In genomic region chr22:20552913-20553401, GRCh38 we compare ENCODE assay signal across 11 cellular contexts. TPM values are rescaled to one million over a fixed set of nuclear protein-coding genes. Genes with fewer than 3 reads are reported as not detected.
DNase-seq lines count a peak whose midpoint lies in the region; ATAC-seq, FAIRE-seq and TF ChIP-seq lines count a peak whose summit lies in the region.
"Had no signal": no experiment of that assay in that cellular context is flagged by ENCODE, and none has a peak within 500 bp of the region (broad histone marks: within the 10 kb centered on the region; RNA-seq: fewer than 3 reads in every experiment).

No MANE protein-coding gene starts in this region.

- FAIRE-seq in HepG2 (lab: Jason Lieb, UNC) = peak; percentile 91
- FAIRE-seq: H1 had no signal

- ATAC-seq in HepG2 (peak; percentile 83), GM21737 (IDR thresholded peaks at IDR 0.05; ENCODE audit: unreplicated experiment) (no peak), GM21447 (IDR thresholded peaks at IDR 0.05; ENCODE audit: unreplicated experiment) (no peak)
- ATAC-seq: PC-3 had no signal

- intact Hi-C loops in HepG2 (cut with micrococcal nuclease; ENCODE audit: unreplicated experiment) = loop anchor here (1.0 kb wide), 1 partner anchor 44 kb away; no protein-coding TSS in a partner anchor

- H2AFZ ChIP-seq in HepG2 (ENCODE audit: low read length) = no peak overlapping the region

- TF ChIP-seq CTCF in RWPE1 (conservative IDR thresholded peaks at IDR 0.05; ENCODE audit: low read depth) = no peak
- no peak for TF ChIP-seq CTCF in coronary artery (IDR thresholded peaks at IDR 0.05)
- TF ChIP-seq CTCF in HepG2 (CRISPR knock-in tag; IDR thresholded peaks at IDR 0.05) = no peak

- no peaks in the 10 kb centered on the region for H3K9me3 ChIP-seq in HepG2 (ENCODE audit: low read length)

- no peaks in the 10 kb centered on the region for H3K27me3 ChIP-seq in HepG2 (ENCODE audit: control insufficient read depth in 1 of 2, insufficient read depth in 2 of 2, low read length in 2 of 2)

- H3K79me2 ChIP-seq in HepG2 (ENCODE audit: insufficient read depth, low read length) = peaks cover 29% of the 10 kb centered on the region

- H3K9ac ChIP-seq in HepG2 (ENCODE audit: insufficient read depth, low read depth, low read length) = peak overlapping the region; percentile 59

- POLR2A ChIA-PET in RWPE1 (lab: Yijun Ruan, JAX; ENCODE audit: low non-redundant PET) = no interaction called here
- POLR2A ChIA-PET in HepG2 (lab: Yijun Ruan, JAX) = interaction anchor here (0.8 to 2.4 kb wide), 7 partner anchors 12 to 159 kb away, joined by 3 to 16 read pairs (median 5); partner anchors contain the start of genes MED15 and ZNF74

- H3K4me3 ChIP-seq in coronary artery (peak overlapping the region; percentile 48), HepG2 (replicated peaks in 1 of 3; ENCODE audit: insufficient read depth in 1 of 3, low read depth in 2 of 3, low read length in 3 of 3) (peak overlapping the region in 1 of 3 experiments; percentile 7; a peak in 1 of 6 replicates)

- CTCF ChIA-PET in RWPE1 (lab: Yijun Ruan, JAX) (no interaction called here), HepG2 (lab: Yijun Ruan, JAX; ENCODE audit: low intra/inter-chr PET ratio, low total read pairs) (interaction anchor here (1.4 kb wide), 1 partner anchor 11 kb away, joined by 7 read pairs; no protein-coding TSS in a partner anchor)

- no peak for TF ChIP-seq POLR2A in HepG2 (IDR thresholded peaks at IDR 0.05; ENCODE audit: insufficient read depth in 1 of 2, low read depth in 2 of 2, low read length in 2 of 2)

- peak in 1 of 2 experiments; percentile 19; a peak in 1 of 4 replicates for TF ChIP-seq EP300 in HepG2 (IDR thresholded peaks at IDR 0.05; ENCODE audit: low read depth in 2 of 2, low read length in 2 of 2)
- TF ChIP-seq EP300 in HepG2 (CRISPR knock-in tag; IDR thresholded peaks at IDR 0.05; ENCODE audit: borderline replicate concordance) = no peak

- 14% methylated on average over 8 of the region's 8 CpGs for WGBS in HepG2 (ENCODE audit: low lambda C conversion rate)

- DNase-seq in RWPE1 (ENCODE audit: low spot score) (no peak), coronary artery (ENCODE audit: low spot score) (no peak), HepG2 (ENCODE audit: low spot score) (peak; percentile 84), substantia nigra (lab: John Stamatoyannopoulos, UW) (no peak)
- DNase-seq in stimulated activated CD8-positive, alpha-beta memory T cell treated with anti-CD3 and anti-CD28 coated beads, Interleukin-4, amount 100 ng/mL, for 48 hours = no peak
- DNase-seq: activated CD8-positive, alpha-beta memory T cell treated with anti-CD3 and anti-CD28 coated beads, Interleukin-2, amount 50 U/mL, for 48 hours; Karpas-422; PC-3 had no signal

- peak overlapping the region; percentile 71 for H3K4me2 ChIP-seq in HepG2 (ENCODE audit: low read depth, low read length)

- H3K36me3 ChIP-seq in HepG2 (replicated peaks in 1 of 2; ENCODE audit: control insufficient read depth in 1 of 2, insufficient read depth in 2 of 2, low read length in 2 of 2) = peaks cover 27 to 69% of the 10 kb centered on the region in 2 experiments

- no peak for TF ChIP-seq RAD21 in HepG2 (CRISPR knock-in tag; IDR thresholded peaks at IDR 0.05)

- no TSS peak for BruUV-seq in HepG2 (replicated peaks; lab: Mats Ljungman, UMichigan)

- H3K4me1 ChIP-seq in HepG2 (ENCODE audit: insufficient read depth, low read length) = peaks cover 43% of the 10 kb centered on the region

- H4K20me1 ChIP-seq in HepG2 (ENCODE audit: insufficient read depth, low read length) = peaks cover 10% of the 10 kb centered on the region

- in situ Hi-C loops in HepG2 (cut with HindIII; ENCODE audit: extremely low pct_ligation_motif_present, low pct_unique_long_range_greater_than_20kb) = no loop called here

- H3K27ac ChIP-seq in RWPE1 (peak overlapping the region; percentile 56), coronary artery (peak overlapping the region; percentile 97 to 98), HepG2 (ENCODE audit: extremely low read length, insufficient read depth, low read length) (peak overlapping the region; percentile 89), substantia nigra (ENCODE audit: low read depth, low read length, poor library complexity, severe bottlenecking) (peak overlapping the region; percentile 94)

TF ChIP-seq in HepG2, 621 proteins besides CTCF, POLR2A, EP300 and RAD21 (continues in another document):
- TF ChIP-seq IRF9 (CRISPR knock-in tag; IDR thresholded peaks at IDR 0.05; ENCODE audit: borderline replicate concordance) = no peak
- TF ChIP-seq RFXAP (CRISPR knock-in tag; IDR thresholded peaks at IDR 0.05; ENCODE audit: borderline replicate concordance) = no peak

RNA-seq across cellular contexts. Expression of gene MED15, which starts 45.5 kb away (rescaled TPM):
- 9.8 and 14.3 TPM in 2 replicates for total RNA-seq in HepG2 (2016; rRNA removed; fragmentation: Illumina TruSeq; extraction: Trizol)
- 51.6 and 53.2 TPM in 2 replicates for total RNA-seq in HepG2 (2016; cell fraction: cytosol; rRNA removed; fragmentation: Illumina TruSeq; extraction: Trizol; ENCODE audit: low read depth)
- 7.7 and 13.5 TPM in 2 replicates for total RNA-seq in HepG2 (2016; cell fraction: insoluble cytoplasmic fraction; rRNA removed; fragmentation: Illumina TruSeq; extraction: Trizol)
- total RNA-seq in HepG2 (2016; cell fraction: membrane; rRNA removed; fragmentation: Illumina TruSeq; extraction: Trizol) = 31.3 and 33.8 TPM in 2 replicates
- 27.9 and 31.0 TPM in 2 replicates for total RNA-seq in HepG2 (2016; cell fraction: nucleus; rRNA removed; fragmentation: Illumina TruSeq; extraction: Trizol)
- 27.0 and 31.0 TPM in 2 replicates for polyA plus RNA-seq in HepG2 (2011; rRNA removed)
- polyA plus RNA-seq in HepG2 (2011; cell fraction: cytosol; rRNA removed) = 12.4 and 17.0 TPM in 2 replicates
- polyA plus RNA-seq in HepG2 (2011; cell fraction: nucleus; rRNA removed) = 131 and 178 TPM in 2 replicates
- 31.5 and 37.1 TPM in 2 replicates for polyA plus RNA-seq in HepG2 (2012)
- polyA plus RNA-seq in HepG2 (2016; cell fraction: cytosol; fragmentation: Illumina TruSeq; extraction: Trizol; ENCODE audit: low read depth) = 6.4 and 9.0 TPM in 2 replicates
- 15.4 and 20.3 TPM in 2 replicates for polyA plus RNA-seq in HepG2 (2016; cell fraction: insoluble cytoplasmic fraction; fragmentation: Illumina TruSeq; extraction: Trizol; ENCODE audit: low read depth)
- polyA plus RNA-seq in HepG2 (2016; cell fraction: membrane; fragmentation: Illumina TruSeq; extraction: Trizol; ENCODE audit: low read depth) = 14.6 and 14.9 TPM in 2 replicates
- polyA plus RNA-seq in HepG2 (2016; cell fraction: nucleus; fragmentation: Illumina TruSeq; extraction: Trizol; ENCODE audit: insufficient read depth, low read depth) = 54.7 and 59.1 TPM in 2 replicates
- 39.9 and 83.9 TPM in 2 replicates for polyA minus RNA-seq in HepG2 (2011; rRNA and poly(A)+ RNA removed; ENCODE audit: low replicate concordance)
- 31.6 and 37.5 TPM in 2 replicates for polyA minus RNA-seq in HepG2 (2011; cell fraction: cytosol; rRNA and poly(A)+ RNA removed)
- 98.0 and 116 TPM in 2 replicates for polyA minus RNA-seq in HepG2 (2011; cell fraction: nucleus; rRNA and poly(A)+ RNA removed)

RNA-seq across cellular contexts. Expression of gene KLHL22, which starts 57.4 kb away (rescaled TPM):
- 11.3 and 14.8 TPM in 2 replicates for total RNA-seq in HepG2 (2016; rRNA removed; fragmentation: Illumina TruSeq; extraction: Trizol)
- total RNA-seq in HepG2 (2016; cell fraction: cytosol; rRNA removed; fragmentation: Illumina TruSeq; extraction: Trizol; ENCODE audit: low read depth) = 3.5 and 4.2 TPM in 2 replicates
- 9.8 and 17.0 TPM in 2 replicates for total RNA-seq in HepG2 (2016; cell fraction: insoluble cytoplasmic fraction; rRNA removed; fragmentation: Illumina TruSeq; extraction: Trizol)
- total RNA-seq in HepG2 (2016; cell fraction: membrane; rRNA removed; fragmentation: Illumina TruSeq; extraction: Trizol) = 5.6 and 6.4 TPM in 2 replicates
- 16.4 and 19.9 TPM in 2 replicates for total RNA-seq in HepG2 (2016; cell fraction: nucleus; rRNA removed; fragmentation: Illumina TruSeq; extraction: Trizol)
- 10.9 and 15.8 TPM in 2 replicates for polyA plus RNA-seq in HepG2 (2011; rRNA removed)
- polyA plus RNA-seq in HepG2 (2011; cell fraction: cytosol; rRNA removed) = 10.9 and 13.2 TPM in 2 replicates
- polyA plus RNA-seq in HepG2 (2011; cell fraction: nucleus; rRNA removed) = 24.9 and 26.8 TPM in 2 replicates
- 7.6 and 8.3 TPM in 2 replicates for polyA plus RNA-seq in HepG2 (2012)
- polyA plus RNA-seq in HepG2 (2016; cell fraction: cytosol; fragmentation: Illumina TruSeq; extraction: Trizol; ENCODE audit: low read depth) = 0.76 and 1.1 TPM in 2 replicates
- 7.9 and 10.3 TPM in 2 replicates for polyA plus RNA-seq in HepG2 (2016; cell fraction: insoluble cytoplasmic fraction; fragmentation: Illumina TruSeq; extraction: Trizol; ENCODE audit: low read depth)
- polyA plus RNA-seq in HepG2 (2016; cell fraction: membrane; fragmentation: Illumina TruSeq; extraction: Trizol; ENCODE audit: low read depth) = 1.1 and 1.6 TPM in 2 replicates
- polyA plus RNA-seq in HepG2 (2016; cell fraction: nucleus; fragmentation: Illumina TruSeq; extraction: Trizol; ENCODE audit: insufficient read depth, low read depth) = 21.4 and 25.4 TPM in 2 replicates
- polyA minus RNA-seq in HepG2 (2011; rRNA and poly(A)+ RNA removed; ENCODE audit: low replicate concordance) = 12.1 and 32.8 TPM in 2 replicates
- 6.0 and 10.6 TPM in 2 replicates for polyA minus RNA-seq in HepG2 (2011; cell fraction: cytosol; rRNA and poly(A)+ RNA removed)
- 17.1 and 18.6 TPM in 2 replicates for polyA minus RNA-seq in HepG2 (2011; cell fraction: nucleus; rRNA and poly(A)+ RNA removed)
